In the genomic region with DNA sequence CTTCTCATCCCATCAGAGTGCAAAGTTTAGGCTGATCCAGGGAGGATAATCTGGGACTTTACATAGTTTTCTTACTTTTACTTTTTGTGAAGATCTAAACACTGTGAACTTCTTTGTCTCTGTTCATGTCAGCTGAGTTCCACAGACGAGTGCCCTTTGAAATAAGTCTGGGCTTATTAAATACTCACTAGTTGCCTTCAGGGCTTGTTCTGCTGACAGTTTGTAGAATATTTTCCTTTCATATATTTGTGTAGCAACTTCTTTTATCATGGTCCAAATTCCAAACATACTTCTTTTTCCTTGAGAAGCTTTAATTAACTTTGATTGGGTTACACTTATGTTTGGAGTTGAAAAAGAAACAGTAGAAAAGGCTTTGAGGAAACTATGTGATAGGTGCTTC, we compare ENCODE assay signal across 18 cellular contexts.
"Had no signal": no experiment of that assay in that cellular context is flagged by ENCODE, and none has a peak within 500 bp of the region (broad histone marks: within the 10 kb centered on the region; RNA-seq: fewer than 3 reads in every experiment).

No MANE protein-coding gene starts in this region.

- DNase-seq: dorsolateral prefrontal cortex; effector CD4-positive, alpha-beta T cell; foreskin fibroblast; heart left ventricle; hippocampal formation; left ventricle myocardium superior; lower lobe of right lung; natural killer cell; stimulated activated CD4-positive, alpha-beta T cell treated with anti-CD3 and anti-CD28 coated beads, Interleukin-2, amount 100 ng/mL, for 24 hours; stimulated activated CD4-positive, alpha-beta T cell treated with anti-CD3 and anti-CD28 coated beads, Interleukin-4, amount 100 ng/mL, for 24 hours; stimulated activated naive CD4-positive, alpha-beta T cell treated with Interleukin-2 at 50 U/mL for 16 hours; stomach; thyroid gland; trophoblast cell had no signal

- ATAC-seq: esophagus mucosa; gastroesophageal sphincter; heart left ventricle; left ventricle myocardium superior; lower lobe of right lung; natural killer cell; sciatic nerve; stimulated activated effector memory CD8-positive, alpha-beta T cell treated with anti-CD3 and anti-CD28 coated beads, Interleukin-12 subunit alpha, Interleukin-12 subunit beta, amount 100 ng/mL, for 72 hours had no signal
